Comparison of ENCODE assay signal across 10 cellular contexts in genomic region chr1:193614817-193615216, GRCh38.
A peak's percentile ranks its signal among the peaks of the same experiment; 100 is the strongest.
DNase-seq lines count a peak whose midpoint lies in the region; ATAC-seq and TF ChIP-seq lines count a peak whose summit lies in the region.
"Had no signal": no experiment of that assay in that cellular context is flagged by ENCODE, and none has a peak within 500 bp of the region (broad histone marks: within the 10 kb centered on the region; RNA-seq: fewer than 3 reads in every experiment).

No MANE protein-coding gene starts in this region.

- H3K9me3 ChIP-seq in vagina, result no peaks in the 10 kb centered on the region

- intact Hi-C loops in vagina (cut with DNase I), result no loop called here

- H3K4me1 Mint-ChIP-seq in activated naive CD8-positive, alpha-beta T cell treated with anti-CD3 and anti-CD28 coated beads, Interleukin-2, amount 50 U/mL, for 24 hours, result peaks cover 9% of the 10 kb centered on the region
- H3K4me1 Mint-ChIP-seq: mesothelial cell of epicardium had no signal

- no peaks in the 10 kb centered on the region for H3K36me3 ChIP-seq in vagina

- no peak overlapping the region for H3K27ac ChIP-seq in vagina

- no peaks in the 10 kb centered on the region for H3K36me3 Mint-ChIP-seq in activated naive CD8-positive, alpha-beta T cell treated with anti-CD3 and anti-CD28 coated beads, Interleukin-2, amount 50 U/mL, for 24 hours (ENCODE audit: low read depth)

- peaks cover 4% of the 10 kb centered on the region for H3K9me3 Mint-ChIP-seq in activated naive CD8-positive, alpha-beta T cell treated with anti-CD3 and anti-CD28 coated beads, Interleukin-2, amount 50 U/mL, for 24 hours

- no peaks in the 10 kb centered on the region for H3K27me3 ChIP-seq in vagina

- no peak for TF ChIP-seq CTCF in vagina (IDR thresholded peaks at IDR 0.05)

- no peak overlapping the region for H3K27ac Mint-ChIP-seq in activated naive CD8-positive, alpha-beta T cell treated with anti-CD3 and anti-CD28 coated beads, Interleukin-2, amount 50 U/mL, for 24 hours
- H3K27ac Mint-ChIP-seq: mesothelial cell of epicardium had no signal

- H3K4me1 ChIP-seq in vagina, result no peaks in the 10 kb centered on the region

- peak; percentile 16 for DNase-seq in Daoy (ENCODE audit: low read depth)
- peak; percentile 22 for DNase-seq in HPDE6-E6E7 (ENCODE audit: extremely low spot score)
- DNase-seq in HuH-7.5 (ENCODE audit: low spot score), result no peak
- DNase-seq in activated naive CD8-positive, alpha-beta T cell treated with anti-CD3 and anti-CD28 coated beads, Interleukin-2, amount 50 U/mL, for 24 hours, result no peak
- no peak for DNase-seq in T-helper 9 cell
- DNase-seq in vagina (ENCODE audit: extremely low spot score in 2 of 2), result no peak
- DNase-seq: RPMI8226 had no signal

- no peak overlapping the region for H3K4me3 ChIP-seq in vagina

- no peak overlapping the region for H3K4me3 Mint-ChIP-seq in activated naive CD8-positive, alpha-beta T cell treated with anti-CD3 and anti-CD28 coated beads, Interleukin-2, amount 50 U/mL, for 24 hours
- H3K4me3 Mint-ChIP-seq: mesothelial cell of epicardium had no signal

- ATAC-seq in GM21360 (IDR thresholded peaks at IDR 0.05; ENCODE audit: unreplicated experiment) (peak; percentile 55), esophagus mucosa (peak; percentile 69)
- no peak for ATAC-seq in activated naive CD8-positive, alpha-beta T cell treated with anti-CD3 and anti-CD28 coated beads, Interleukin-2, amount 50 U/mL, for 24 hours

- H3K27me3 Mint-ChIP-seq in activated naive CD8-positive, alpha-beta T cell treated with anti-CD3 and anti-CD28 coated beads, Interleukin-2, amount 50 U/mL, for 24 hours, result no peaks in the 10 kb centered on the region

- no peak for TF ChIP-seq POLR2A in vagina (IDR thresholded peaks at IDR 0.05)

Comparison
In these comparisons a context has a peak if more than half of its experiments do, and no peak if none do; other contexts are left out.
1. DNase-seq: peak in Daoy (single experiment) and HPDE6-E6E7 (single experiment); none in HuH-7.5 (single experiment), activated naive CD8-positive, alpha-beta T cell treated with anti-CD3 and anti-CD28 coated beads, Interleukin-2, amount 50 U/mL, for 24 hours (single experiment), T-helper 9 cell (single experiment) and vagina (0 of 2).